8 cellular contexts compared by ENCODE assay signal in genomic region chr13:97344250-97345175, GRCh38.
A peak's percentile ranks its signal among the peaks of the same experiment; 100 is the strongest.
DNase-seq lines count a peak whose midpoint lies in the region; ATAC-seq, FAIRE-seq and TF ChIP-seq lines count a peak whose summit lies in the region.

No MANE protein-coding gene starts in this region.

- H3K36me3 Mint-ChIP-seq in brain (peaks cover 38% of the 10 kb centered on the region), immature natural killer cell (peaks cover 12 to 27% (median 13%) of the 10 kb centered on the region in 3 donors)

- peak; percentile 24 to 56 for DNase-seq in SW 1271 (lab: John Stamatoyannopoulos, UW)
- DNase-seq in immature natural killer cell = peak; percentile 7 to 36 (median 31)
- peak; percentile 15 to 37 (median 24) for DNase-seq in stimulated activated CD4-positive, alpha-beta T cell treated with anti-CD3 and anti-CD28 coated beads, Interleukin-12 subunit alpha, Interleukin-12 subunit beta, amount 100 ng/mL, for 48 hours (ENCODE audit: low read depth in 2 of 3, low spot score in 1 of 3)
- no peak for DNase-seq in cortex of kidney (lab: John Stamatoyannopoulos, UW)

- TF ChIP-seq CTCF in LNCAP (IDR thresholded peaks at IDR 0.05) = peak; percentile 73
- TF ChIP-seq CTCF in brain (conservative IDR thresholded peaks at IDR 0.05) = peak; percentile 81 to 87

- H3K4me1 Mint-ChIP-seq in brain (peaks cover 20% of the 10 kb centered on the region), immature natural killer cell (peaks cover 7 to 8% of the 10 kb centered on the region in 2 donors)

- H3K27ac Mint-ChIP-seq in brain (peak overlapping the region in 4 of 5 experiments; percentile 6 to 76 (median 26)), immature natural killer cell (no peak overlapping the region)

- peak; percentile 71 for ATAC-seq in GM21528 (IDR thresholded peaks at IDR 0.05; ENCODE audit: low FRiP score, unreplicated experiment)

- FAIRE-seq in G401.6 (lab: Jason Lieb, UNC) = peak; percentile 93

- H3K9me3 Mint-ChIP-seq in brain (no peaks in the 10 kb centered on the region), immature natural killer cell (no peaks in the 10 kb centered on the region)

- H3K4me3 Mint-ChIP-seq in brain = no peak overlapping the region
- H3K4me3 Mint-ChIP-seq in immature natural killer cell = no peak overlapping the region

- no peaks in the 10 kb centered on the region for H3K27me3 Mint-ChIP-seq in brain
- H3K27me3 Mint-ChIP-seq in immature natural killer cell (ENCODE audit: low read depth in 3 of 3) = no peaks in the 10 kb centered on the region

Comparison
In these comparisons a context has a peak if more than half of its experiments do, and no peak if none do; other contexts are left out.
1. H3K27ac Mint-ChIP-seq: peak in brain (4 of 5); none in immature natural killer cell (0 of 6).